8 cellular contexts compared by ENCODE assay signal in the genomic region with DNA sequence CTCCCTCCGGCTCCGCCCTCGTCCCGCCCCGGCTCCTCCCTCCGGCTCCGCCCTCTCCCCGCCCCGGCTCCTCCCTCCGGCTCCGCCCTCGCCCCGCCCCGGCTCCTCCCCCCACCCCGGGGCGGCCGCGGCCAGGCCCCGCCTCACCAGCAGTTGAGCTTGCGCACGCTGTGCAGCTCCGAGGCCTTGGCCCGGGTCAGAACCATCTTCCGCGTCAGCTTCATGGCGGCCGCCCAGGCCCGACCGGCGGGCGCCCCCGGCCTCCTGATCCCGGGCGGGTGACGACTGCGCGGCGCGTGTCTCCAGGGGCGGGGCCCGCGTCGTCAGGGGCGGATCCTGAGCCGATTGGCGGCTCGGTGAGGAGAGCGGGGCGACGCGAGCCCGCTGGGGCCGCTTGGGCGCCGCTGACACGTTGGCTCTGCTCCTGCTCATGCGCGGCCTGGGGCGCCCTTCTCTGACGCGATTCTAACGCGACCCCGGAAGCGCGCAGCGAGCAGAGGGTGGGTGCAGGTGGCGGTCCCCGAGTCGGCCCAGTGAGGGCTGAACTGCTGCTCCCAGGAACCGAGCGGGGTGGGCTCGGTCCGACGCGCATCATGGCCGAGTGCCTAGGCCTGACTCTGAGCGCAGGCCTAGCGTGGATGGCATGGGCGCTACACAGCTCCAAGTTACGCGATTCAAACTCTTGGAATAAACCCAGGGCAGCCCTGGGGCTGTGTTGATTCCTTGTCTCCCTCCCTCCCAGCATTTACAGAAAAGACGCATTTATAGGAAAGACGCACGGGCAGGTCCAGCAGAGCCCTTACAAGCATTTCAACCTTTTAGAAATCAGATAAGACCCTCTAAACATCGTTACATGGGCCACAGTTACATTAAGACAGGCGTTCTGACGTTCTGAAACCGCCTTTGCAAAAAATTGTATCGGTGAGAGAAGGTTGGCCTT. TPM values are rescaled to one million over a fixed set of nuclear protein-coding genes. Genes with fewer than 3 reads are reported as not detected.
DNase-seq lines count a peak whose midpoint lies in the region; ATAC-seq and TF ChIP-seq lines count a peak whose summit lies in the region.

A gene (minus strand): TSS at position 420 of the 940 bp plus-strand sequence. CDS start 196 bp downstream, at position 224.

- ATAC-seq in GM18907 (IDR thresholded peaks at IDR 0.05; ENCODE audit: unreplicated experiment) (peak; percentile 81), HG03139 (IDR thresholded peaks at IDR 0.05; ENCODE audit: unreplicated experiment) (peak; percentile 83)

- POLR2A ChIA-PET in AG04449 (lab: Yijun Ruan, JAX), result interaction anchor here (0.6 to 1.2 kb wide), 4 partner anchors 10 to 139 kb away, joined by 3 read pairs; a partner anchor contains a TSS

- in situ Hi-C loops in T47D (cut with HindIII; ENCODE audit: low pct_unique_long_range_greater_than_20kb, low sequenced_read_pairs), result no loop called here

- H3K36me3 ChIP-seq in skeletal muscle tissue (ENCODE audit: control insufficient read depth in 3 of 3, insufficient read depth in 3 of 3, low read length in 3 of 3), result peaks cover 4 to 13% (median 12%) of the 10 kb centered on the region in 3 donors

- H3K9ac ChIP-seq in skeletal muscle tissue (ENCODE audit: low read depth in 1 of 3, low read length in 3 of 3), result peak within 1 kb of the TSS; percentile 92 to 98 (median 97)

- no peak for TF ChIP-seq CTCF in AG04449 (IDR thresholded peaks at IDR 0.05; ENCODE audit: insufficient read depth, low read length, missing control alignments)
- no peak for TF ChIP-seq CTCF in VCaP (conservative IDR thresholded peaks at IDR 0.05)

- H3K4me3 ChIP-seq in AG04449 (ENCODE audit: low read depth, low read length), result peak within 1 kb of the TSS; percentile 99
- H3K4me3 ChIP-seq in iPS-18c (ENCODE audit: insufficient read depth, low read depth, low read length), result peak within 1 kb of the TSS; percentile 71
- H3K4me3 ChIP-seq in skeletal muscle tissue (ENCODE audit: low read length in 3 of 3), result peak within 1 kb of the TSS; percentile 99 to 100 (median 99)

- H3K27me3 ChIP-seq in skeletal muscle tissue (ENCODE audit: control insufficient read depth in 3 of 3, insufficient read depth in 3 of 3, low read length in 3 of 3), result peaks cover 0 to under 1% (median 0%) of the 10 kb centered on the region in 3 donors

- DNase-seq in AG04449 (ENCODE audit: low read depth, low spot score) (peak; percentile 52), NCI-H2196 treated with DMSO at 0.1 percent for 48 hours (lab: John Stamatoyannopoulos, UW; ENCODE audit: unreplicated experiment) (peak; percentile 91), T47D (ENCODE audit: low read depth in 1 of 2, low spot score in 1 of 2) (peak; percentile 87 to 96)

- H3K4me1 ChIP-seq in skeletal muscle tissue (ENCODE audit: control insufficient read depth in 3 of 3, insufficient read depth in 3 of 3, low read length in 3 of 3), result peaks cover 12 to 17% (median 15%) of the 10 kb centered on the region in 3 donors

- no peaks in the 10 kb centered on the region for H3K9me3 ChIP-seq in iPS-18c (ENCODE audit: control insufficient read depth, insufficient read depth, low read length)
- H3K9me3 ChIP-seq in skeletal muscle tissue (ENCODE audit: control insufficient read depth in 3 of 3, low read length in 3 of 3), result no peaks in the 10 kb centered on the region

- H3K27ac ChIP-seq in VCaP (peak within 1 kb of the TSS; percentile 91), skeletal muscle tissue (ENCODE audit: low read depth, low read length) (peak within 1 kb of the TSS; percentile 94)

- CTCF ChIA-PET in AG04449 (lab: Yijun Ruan, JAX), result interaction anchor here (0.7 to 1.2 kb wide), 2 partner anchors 34 to 454 kb away, joined by 5 to 6 read pairs; no protein-coding TSS in a partner anchor

RNA-seq across cellular contexts. Expression of the gene that starts here (rescaled TPM):
- 11.0 TPM for total RNA-seq in skeletal muscle tissue

Comparison
In these comparisons a context has a peak if more than half of its experiments do, and no peak if none do; other contexts are left out.
1. Peak in every context shown above with its lines: DNase-seq, ATAC-seq, H3K4me3 ChIP-seq and H3K27ac ChIP-seq.